1 cellular context compared by ENCODE assay signal in genomic region chr10:43394868-43395267, GRCh38.
TF ChIP-seq lines count a peak whose summit lies in the region.

No MANE protein-coding gene starts in this region.

TF ChIP-seq in HCT116, 20 proteins besides CTCF, POLR2A, EP300 and RAD21 (continued from another document):
- TF ChIP-seq YY1 (IDR thresholded peaks at IDR 0.05; ENCODE audit: extremely low read depth, insufficient replicate concordance, low read depth, low read length) = no peak
- TF ChIP-seq ATF3 (IDR thresholded peaks at IDR 0.05) = no peak
- TF ChIP-seq REST (IDR thresholded peaks at IDR 0.05; ENCODE audit: low read depth) = no peak
- TF ChIP-seq ZFX (IDR thresholded peaks at IDR 0.05) = no peak
